Comparison of ENCODE assay signal across 8 cellular contexts in genomic region chr16:28846933-28847273, GRCh38. TPM values are rescaled to one million over a fixed set of nuclear protein-coding genes. Genes with fewer than 3 reads are reported as not detected.
DNase-seq lines count a peak whose midpoint lies in the region; ATAC-seq lines count a peak whose summit lies in the region.

No MANE protein-coding gene starts in this region.

- peak overlapping the region; percentile 75; the same call in 1 of the 2 replicates for H3K4me3 ChIP-seq in iPS DF 6.9 (ENCODE audit: low read length)

- H3K9me3 Mint-ChIP-seq in activated naive CD8-positive, alpha-beta T cell treated with anti-CD3 and anti-CD28 coated beads for 36 hours = no peaks in the 10 kb centered on the region

- H3K4me1 Mint-ChIP-seq in activated naive CD8-positive, alpha-beta T cell treated with anti-CD3 and anti-CD28 coated beads for 36 hours = peaks cover 9% of the 10 kb centered on the region

- peak; percentile 5 for ATAC-seq in HG03097 (IDR thresholded peaks at IDR 0.05; ENCODE audit: low FRiP score, unreplicated experiment)
- ATAC-seq in GM21367 (IDR thresholded peaks at IDR 0.05; ENCODE audit: unreplicated experiment) = no peak

- H3K27me3 ChIP-seq in iPS DF 6.9 (ENCODE audit: control insufficient read depth, insufficient read depth, low read length) = no peaks in the 10 kb centered on the region

- peak overlapping the region; percentile 97 for H3K4me3 Mint-ChIP-seq in activated naive CD8-positive, alpha-beta T cell treated with anti-CD3 and anti-CD28 coated beads for 36 hours

- WGBS in iPS DF 6.9 (ENCODE audit: insufficient coverage, insufficient read length) = no CpG with 5 or more reads among the region's 5 CpGs

- no peaks in the 10 kb centered on the region for H3K9me3 ChIP-seq in iPS DF 6.9 (ENCODE audit: control insufficient read depth, insufficient read depth, low read length)

- no peaks in the 10 kb centered on the region for H3K4me1 ChIP-seq in iPS DF 6.9 (ENCODE audit: control insufficient read depth, insufficient read depth, low read length)

- no peak overlapping the region for H3K27ac ChIP-seq in iPS DF 6.9 (ENCODE audit: low read length)

- peak overlapping the region; percentile 97 for H3K27ac Mint-ChIP-seq in activated naive CD8-positive, alpha-beta T cell treated with anti-CD3 and anti-CD28 coated beads for 36 hours

- peaks cover 26% of the 10 kb centered on the region for H3K36me3 Mint-ChIP-seq in activated naive CD8-positive, alpha-beta T cell treated with anti-CD3 and anti-CD28 coated beads for 36 hours

- peak; percentile 37 for DNase-seq in ELR (ENCODE audit: low read depth)
- DNase-seq in activated naive CD8-positive, alpha-beta T cell treated with anti-CD3 and anti-CD28 coated beads for 36 hours = peak; percentile 23
- DNase-seq in iPS DF 6.9 (ENCODE audit: low read depth, low spot score) = no peak
- peak; percentile 48 for DNase-seq in stimulated activated CD8-positive, alpha-beta memory T cell treated with anti-CD3 and anti-CD28 coated beads, Interleukin-4, amount 100 ng/mL, for 48 hours
- DNase-seq in kidney glomerular epithelial cell (lab: John Stamatoyannopoulos, UW) = no peak
- DNase-seq in superior temporal gyrus (ENCODE audit: extremely low spot score) = no peak

- no peaks in the 10 kb centered on the region for H3K27me3 Mint-ChIP-seq in activated naive CD8-positive, alpha-beta T cell treated with anti-CD3 and anti-CD28 coated beads for 36 hours

- peaks cover 27% of the 10 kb centered on the region for H3K36me3 ChIP-seq in iPS DF 6.9 (ENCODE audit: control insufficient read depth, insufficient read depth, low read length)

RNA-seq across cellular contexts. Expression of gene TUFM, which starts 0.8 kb away (rescaled TPM):
- 100 to 1,000 TPM; 360 to 382 TPM for total RNA-seq in activated naive CD8-positive, alpha-beta T cell treated with anti-CD3 and anti-CD28 coated beads for 36 hours

RNA-seq across cellular contexts. Expression of gene SH2B1, which starts 16.7 kb away (rescaled TPM):
- total RNA-seq in activated naive CD8-positive, alpha-beta T cell treated with anti-CD3 and anti-CD28 coated beads for 36 hours = 10 to 100 TPM; 33.8 to 34.7 TPM

RNA-seq across cellular contexts. Expression of gene ATXN2L, which starts 24.1 kb away (rescaled TPM):
- total RNA-seq in activated naive CD8-positive, alpha-beta T cell treated with anti-CD3 and anti-CD28 coated beads for 36 hours = 100 to 1,000 TPM; 296 to 308 TPM

RNA-seq across cellular contexts. Expression of gene ATP2A1, which starts 31.4 kb away (rescaled TPM):
- total RNA-seq in activated naive CD8-positive, alpha-beta T cell treated with anti-CD3 and anti-CD28 coated beads for 36 hours = 1 to 10 TPM; 2.0 to 2.8 TPM

Comparison
In these comparisons a context has a peak if more than half of its experiments do, and no peak if none do; other contexts are left out.
1. DNase-seq: peak in ELR (single experiment), activated naive CD8-positive, alpha-beta T cell treated with anti-CD3 and anti-CD28 coated beads for 36 hours (single experiment) and stimulated activated CD8-positive, alpha-beta memory T cell treated with anti-CD3 and anti-CD28 coated beads, Interleukin-4, amount 100 ng/mL, for 48 hours (single experiment); none in iPS DF 6.9 (single experiment), kidney glomerular epithelial cell (single experiment) and superior temporal gyrus (single experiment).